ENCODE assay signal across 9 cellular contexts in genomic region chr1:155989992-155990325, GRCh38. TPM values are rescaled to one million over a fixed set of nuclear protein-coding genes. Genes with fewer than 3 reads are reported as not detected.
DNase-seq lines count a peak whose midpoint lies in the region; ATAC-seq, FAIRE-seq and TF ChIP-seq lines count a peak whose summit lies in the region.
"Had no signal": no experiment of that assay in that cellular context is flagged by ENCODE, and none has a peak within 500 bp of the region (broad histone marks: within the 10 kb centered on the region; RNA-seq: fewer than 3 reads in every experiment).

No MANE protein-coding gene starts in this region.

- H3K4me3 ChIP-seq in OCI-LY3 (ENCODE audit: low read length) (peak overlapping the region; percentile 37), kidney (ENCODE audit: low read length in 2 of 2) (no peak overlapping the region)

- DNase-seq in left ventricle myocardium superior (no peak), kidney (no peak), left lobe of liver (ENCODE audit: low spot score) (no peak)
- DNase-seq in activated naive CD4-positive, alpha-beta T cell (lab: John Stamatoyannopoulos, UW), result no peak
- DNase-seq: DMS 273 treated with DMSO at 0.1 percent for 48 hours had no signal

- no peak for FAIRE-seq in kidney (lab: Jason Lieb, UNC)

- no peak for TF ChIP-seq CTCF in OCI-LY3 (IDR thresholded peaks at IDR 0.05; ENCODE audit: low read depth, low read length)
- no peak for TF ChIP-seq CTCF in kidney (IDR thresholded peaks at IDR 0.05; ENCODE audit: borderline replicate concordance, extremely low read depth, insufficient read depth)

- H3K4me1 ChIP-seq in OCI-LY3 (ENCODE audit: low read length) (peaks cover 23% of the 10 kb centered on the region), kidney (ENCODE audit: control insufficient read depth in 1 of 2, insufficient read depth in 1 of 2, low read depth in 1 of 2, low read length in 2 of 2) (peaks cover 5 to 8% of the 10 kb centered on the region in 2 donors)

- peak overlapping the region; percentile 62 for H3K4me2 ChIP-seq in OCI-LY3 (ENCODE audit: low read length)

- H3K79me2 ChIP-seq in OCI-LY3 (ENCODE audit: low read length), result no peaks in the 10 kb centered on the region

- H3K9me3 ChIP-seq in OCI-LY3 (ENCODE audit: insufficient read depth, low read length) (no peaks in the 10 kb centered on the region), kidney (ENCODE audit: control insufficient read depth in 1 of 2, low read length in 2 of 2) (no peaks in the 10 kb centered on the region)

- ATAC-seq in GM21619 (IDR thresholded peaks at IDR 0.05; ENCODE audit: unreplicated experiment), result peak; percentile 10
- peak; percentile 55 for ATAC-seq in left ventricle myocardium superior
- ATAC-seq in left lobe of liver, result no peak

- H3K27ac ChIP-seq in OCI-LY3 (ENCODE audit: low read length), result peak overlapping the region; percentile 64
- H3K27ac ChIP-seq in temporal lobe (ENCODE audit: low read depth, low read length), result peak overlapping the region; percentile 92
- H3K27ac ChIP-seq in kidney (ENCODE audit: low read depth in 2 of 2, low read length in 2 of 2), result no peak overlapping the region

- H3K9ac ChIP-seq in OCI-LY3 (ENCODE audit: low read length) (peak overlapping the region; percentile 50; the same call in 1 of the 2 replicates), kidney (ENCODE audit: low read length in 2 of 2) (peak overlapping the region in 1 of 2 donors; percentile 77)

- intact Hi-C loops in left ventricle myocardium superior (cut with micrococcal nuclease), result no loop called here
- intact Hi-C loops in kidney (cut with DNase I), result loop anchor here (5.0 kb wide), 1 partner anchor 48 kb away; the partner anchor contains the start of gene RXFP4

- H3K27me3 ChIP-seq in OCI-LY3 (ENCODE audit: low read depth, low read length), result no peaks in the 10 kb centered on the region

- H4K20me1 ChIP-seq in OCI-LY3 (ENCODE audit: insufficient read depth, low read length), result no peaks in the 10 kb centered on the region

- H2AFZ ChIP-seq in OCI-LY3 (ENCODE audit: low read depth, low read length), result peak overlapping the region; percentile 30; the same call in 1 of the 2 replicates

- H3K36me3 ChIP-seq in OCI-LY3 (replicated peaks; ENCODE audit: low read depth, low read length), result no peaks in the 10 kb centered on the region
- H3K36me3 ChIP-seq in kidney (ENCODE audit: control insufficient read depth in 1 of 2, insufficient read depth in 2 of 2, low read length in 2 of 2), result no peaks in the 10 kb centered on the region

RNA-seq across cellular contexts. Expression of gene ARHGEF2, which starts 11.6 kb away (rescaled TPM):
- total RNA-seq in left ventricle myocardium superior (61.2 TPM), temporal lobe (86.5 TPM), kidney (99.6 TPM), left lobe of liver (6.5 TPM)
- 32.3 TPM for polyA plus RNA-seq in kidney (ENCODE audit: insufficient read depth, low read depth, low replicate concordance)

RNA-seq across cellular contexts. Expression of gene SSR2, which starts 30.8 kb away (rescaled TPM):
- total RNA-seq in left ventricle myocardium superior, result 75.8 TPM
- total RNA-seq in temporal lobe, result 177 TPM
- total RNA-seq in kidney, result 175 TPM
- 300 TPM for polyA plus RNA-seq in kidney (ENCODE audit: insufficient read depth, low read depth, low replicate concordance)
- total RNA-seq in left lobe of liver, result 95.6 TPM

RNA-seq across cellular contexts. Expression of gene RXFP4, which starts 48.5 kb away (rescaled TPM):
- not detected for total RNA-seq in left ventricle myocardium superior
- not detected for total RNA-seq in temporal lobe
- not detected for total RNA-seq in kidney
- 0.32 TPM for polyA plus RNA-seq in kidney (ENCODE audit: insufficient read depth, low read depth, low replicate concordance)
- total RNA-seq in left lobe of liver, result not detected
- total RNA-seq: liver had no signal
- polyA plus RNA-seq: liver had no signal

RNA-seq across cellular contexts. Expression of gene KHDC4, which starts 55.7 kb away (rescaled TPM):
- 22.6 TPM for total RNA-seq in left ventricle myocardium superior
- total RNA-seq in temporal lobe, result 24.8 TPM
- total RNA-seq in kidney, result 57.4 TPM
- polyA plus RNA-seq in kidney (ENCODE audit: insufficient read depth, low read depth, low replicate concordance), result 19.8 TPM
- 18.5 TPM for total RNA-seq in left lobe of liver

Comparison
In these comparisons a context has a peak if more than half of its experiments do, and no peak if none do; other contexts are left out.
1. H3K27ac ChIP-seq: peak in OCI-LY3 (single experiment) and temporal lobe (single experiment); none in kidney (0 of 2).